Comparison of ENCODE assay signal across 22 cellular contexts in the genomic region with DNA sequence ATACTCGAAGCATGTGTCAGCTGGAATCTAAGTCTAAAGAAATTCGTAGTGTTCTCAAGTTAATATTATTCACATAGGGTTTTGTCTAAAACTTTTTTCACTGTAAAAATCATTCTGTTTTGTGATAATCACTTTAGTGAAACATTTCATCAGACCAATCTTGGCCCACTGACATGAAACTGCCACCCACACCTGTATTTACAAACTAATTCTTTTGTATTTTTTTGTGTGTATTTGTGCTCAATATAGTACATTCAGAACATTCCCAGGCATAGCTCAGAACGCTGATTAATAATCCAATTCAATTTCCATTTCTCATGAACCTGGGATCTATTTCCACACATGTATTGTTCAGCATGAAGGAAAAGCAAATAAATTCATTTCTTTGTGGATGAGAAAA.
DNase-seq lines count a peak whose midpoint lies in the region; ATAC-seq, FAIRE-seq and TF ChIP-seq lines count a peak whose summit lies in the region.
"Had no signal": no experiment of that assay in that cellular context is flagged by ENCODE, and none has a peak within 500 bp of the region (broad histone marks: within the 10 kb centered on the region; RNA-seq: fewer than 3 reads in every experiment).

No MANE protein-coding gene starts in this region.

- H3K27me3 ChIP-seq in IMR-90 (ENCODE audit: control insufficient read depth, insufficient read depth, low read length) = no peaks in the 10 kb centered on the region
- H3K27me3 ChIP-seq in neuron (ENCODE audit: insufficient read depth, low read length) = no peaks in the 10 kb centered on the region
- H3K27me3 ChIP-seq in pancreas = no peaks in the 10 kb centered on the region
- no peaks in the 10 kb centered on the region for H3K27me3 ChIP-seq in naive thymus-derived CD4-positive, alpha-beta T cell (ENCODE audit: control insufficient read depth in 2 of 2, insufficient read depth in 2 of 2, low read length in 2 of 2)
- no peaks in the 10 kb centered on the region for H3K27me3 ChIP-seq in prostate gland (replicated peaks; ENCODE audit: insufficient read depth)
- H3K27me3 ChIP-seq: BE2C; BLaER1 treated with 17β-estradiol and CSF1 and Interleukin-3, amounts not matched to agents 10 nM and 100 nM had no signal

- no peak overlapping the region for H2BK120ac ChIP-seq in IMR-90 (ENCODE audit: low read depth, low read length)

- H3K9me3 ChIP-seq in IMR-90 (ENCODE audit: control insufficient read depth, insufficient read depth, low read length) = no peaks in the 10 kb centered on the region
- H3K9me3 ChIP-seq in neuron (ENCODE audit: low read length) = no peaks in the 10 kb centered on the region
- H3K9me3 ChIP-seq in pancreas = no peaks in the 10 kb centered on the region
- H3K9me3 ChIP-seq in naive thymus-derived CD4-positive, alpha-beta T cell (ENCODE audit: control insufficient read depth in 2 of 3, low read length in 3 of 3) = no peaks in the 10 kb centered on the region
- H3K9me3 ChIP-seq in prostate gland = no peaks in the 10 kb centered on the region
- H3K9me3 ChIP-seq: BE2C; BLaER1 treated with 17β-estradiol and CSF1 and Interleukin-3, amounts not matched to agents 10 nM and 100 nM; HAP-1 had no signal

- POLR2A ChIA-PET in IMR-90 (lab: Charles Lee; ENCODE audit: unreplicated experiment) = no interaction called here
- POLR2A ChIA-PET in naive thymus-derived CD4-positive, alpha-beta T cell (lab: Charles Lee) = no interaction called here

- H3K4me3 Mint-ChIP-seq in naive thymus-derived CD4-positive, alpha-beta T cell = no peak overlapping the region
- H3K4me3 Mint-ChIP-seq: CD14-positive monocyte; CD4-positive, alpha-beta T cell; CD8-positive, alpha-beta memory T cell; HFFc6 had no signal

- H3K14ac ChIP-seq in IMR-90 (replicated peaks; ENCODE audit: low read depth, low read length) = no peak overlapping the region

- no peak overlapping the region for H4K8ac ChIP-seq in IMR-90 (ENCODE audit: low read depth in 2 of 2, low read length in 2 of 2)

- H2AFZ ChIP-seq in IMR-90 (replicated peaks; ENCODE audit: low read length, poor library complexity) = no peak overlapping the region
- peak overlapping the region; percentile 91 for H2AFZ ChIP-seq in neuron (ENCODE audit: low read depth, low read length)

- intact Hi-C loops in IMR-90 (cut with micrococcal nuclease) (loop anchor here (5.0 kb wide), 1 partner anchor 177 kb away; no protein-coding TSS in a partner anchor), pancreas (cut with DNase I) (no loop called here), prostate gland (cut with DNase I) (no loop called here)
- intact Hi-C loops in naive thymus-derived CD4-positive, alpha-beta T cell (cut with micrococcal nuclease) = no loop called here

- H3K4me2 ChIP-seq in IMR-90 (ENCODE audit: low read depth, low read length) = no peak overlapping the region
- H3K4me2 ChIP-seq: BLaER1 treated with 17β-estradiol and CSF1 and Interleukin-3, amounts not matched to agents 10 nM and 100 nM had no signal

- no peaks in the 10 kb centered on the region for H3K36me3 Mint-ChIP-seq in naive thymus-derived CD4-positive, alpha-beta T cell
- H3K36me3 Mint-ChIP-seq: CD14-positive monocyte; CD8-positive, alpha-beta memory T cell had no signal

- H3K4me1 ChIP-seq in IMR-90 (ENCODE audit: control insufficient read depth, insufficient read depth, low read length) (no peaks in the 10 kb centered on the region), neuron (ENCODE audit: insufficient read depth, low read length) (peaks cover 11% of the 10 kb centered on the region), pancreas (peaks cover 0 to 9% (median 9%) of the 10 kb centered on the region in 3 donors), prostate gland (replicated peaks) (no peaks in the 10 kb centered on the region)
- no peaks in the 10 kb centered on the region for H3K4me1 ChIP-seq in naive thymus-derived CD4-positive, alpha-beta T cell (ENCODE audit: control insufficient read depth in 2 of 2, insufficient read depth in 2 of 2, low read length in 2 of 2)
- H3K4me1 ChIP-seq: BE2C; BLaER1 treated with 17β-estradiol and CSF1 and Interleukin-3, amounts not matched to agents 10 nM and 100 nM; HAP-1 had no signal

- H3K36me3 ChIP-seq in IMR-90 (ENCODE audit: control insufficient read depth, insufficient read depth, low read length) (no peaks in the 10 kb centered on the region), neuron (ENCODE audit: insufficient read depth, low read length) (no peaks in the 10 kb centered on the region), pancreas (no peaks in the 10 kb centered on the region), prostate gland (no peaks in the 10 kb centered on the region)
- H3K36me3 ChIP-seq in naive thymus-derived CD4-positive, alpha-beta T cell (ENCODE audit: control insufficient read depth in 2 of 3, insufficient read depth in 3 of 3, low read length in 3 of 3) = no peaks in the 10 kb centered on the region
- H3K36me3 ChIP-seq: BE2C; BLaER1 treated with 17β-estradiol and CSF1 and Interleukin-3, amounts not matched to agents 10 nM and 100 nM; HAP-1 had no signal

- no peak overlapping the region for H3K56ac ChIP-seq in IMR-90 (ENCODE audit: extremely low read depth, insufficient read depth, low read length)

- no peak overlapping the region for H4K91ac ChIP-seq in IMR-90 (ENCODE audit: insufficient read depth, low read depth, low read length)

- no peak for TF ChIP-seq RAD21 in IMR-90 (IDR thresholded peaks at IDR 0.05; ENCODE audit: low read length)

- H3K23ac ChIP-seq in IMR-90 (ENCODE audit: low read depth, low read length) = no peak overlapping the region

- no peak overlapping the region for H3K27ac Mint-ChIP-seq in naive thymus-derived CD4-positive, alpha-beta T cell
- H3K27ac Mint-ChIP-seq: CD14-positive monocyte; CD4-positive, alpha-beta T cell; CD8-positive, alpha-beta memory T cell; HFFc6 had no signal

- dilution Hi-C loops in IMR-90 (cut with HindIII; ENCODE audit: low sequenced_read_pairs, unreplicated experiment) = no loop called here

- no peak overlapping the region for H2AK5ac ChIP-seq in IMR-90 (ENCODE audit: low read depth, low read length)

- H2BK15ac ChIP-seq in IMR-90 (ENCODE audit: low read depth, low read length) = no peak overlapping the region

- H3K4me3 ChIP-seq in IMR-90 (ENCODE audit: insufficient read depth, low read depth, low read length) (no peak overlapping the region), neuron (ENCODE audit: low read length) (no peak overlapping the region), pancreas (no peak overlapping the region), prostate gland (no peak overlapping the region)
- no peak overlapping the region for H3K4me3 ChIP-seq in naive thymus-derived CD4-positive, alpha-beta T cell (ENCODE audit: low read length)
- H3K4me3 ChIP-seq: BLaER1 treated with 17β-estradiol and CSF1 and Interleukin-3, amounts not matched to agents 10 nM and 100 nM; HAP-1 had no signal

- peak; percentile 21 for DNase-seq in IMR-90
- peak in 1 of 6 donors; percentile 16 for DNase-seq in pancreas
- no peak for DNase-seq in naive thymus-derived CD4-positive, alpha-beta T cell
- no peak for DNase-seq in prostate gland (ENCODE audit: low spot score)
- DNase-seq in AML-193 (lab: John Stamatoyannopoulos, UW) = no peak
- DNase-seq: BE2C; CD4-positive, alpha-beta T cell; CD8-positive, alpha-beta memory T cell; DMS 273 treated with DMSO at 0.1 percent for 48 hours; DMS79; EL; GF-D8; GOT3; HFFc6 had no signal

- no peaks in the 10 kb centered on the region for H4K20me1 ChIP-seq in IMR-90 (ENCODE audit: insufficient read depth, low read length)
- H4K20me1 ChIP-seq: BLaER1 treated with 17β-estradiol and CSF1 and Interleukin-3, amounts not matched to agents 10 nM and 100 nM had no signal

- WGBS in IMR-90 (ENCODE audit: extremely low coverage in 2 of 2, insufficient read length in 1 of 2), 2 experiments = no CpG with 5 or more reads among the region's 3 CpGs
- 18 to 34% methylated on average over 3 of the region's 3 CpGs for WGBS in pancreas, 2 donors
- WGBS in prostate gland = 71% methylated on average over 3 of the region's 3 CpGs

- H3K4ac ChIP-seq in IMR-90 (ENCODE audit: low read depth, low read length) = no peak overlapping the region

- no peak for FAIRE-seq in pancreas (lab: Jason Lieb, UNC)
- FAIRE-seq: D721Med, GM12891, GM18507, H54 had no signal

- CTCF ChIA-PET in IMR-90 (lab: Yijun Ruan, JAX) = interaction anchor here (0.6 to 1.0 kb wide), 2 partner anchors 35 to 74 kb away, joined by 3 read pairs; no protein-coding TSS in a partner anchor
- CTCF ChIA-PET in naive thymus-derived CD4-positive, alpha-beta T cell (lab: Charles Lee) = no interaction called here

- ATAC-seq in IMR-90 (ENCODE audit: low read depth) (no peak), pancreas (peak in 3 of 4 donors; percentile 17 to 52 (median 35))
- ATAC-seq in naive thymus-derived CD4-positive, alpha-beta T cell = no peak

- no peak overlapping the region for H2BK5ac ChIP-seq in IMR-90 (ENCODE audit: low read depth, low read length, poor library complexity, severe bottlenecking)

- H3K4me1 Mint-ChIP-seq in naive thymus-derived CD4-positive, alpha-beta T cell = no peaks in the 10 kb centered on the region
- H3K4me1 Mint-ChIP-seq: CD14-positive monocyte; CD8-positive, alpha-beta memory T cell had no signal

- no peaks in the 10 kb centered on the region for H3K79me1 ChIP-seq in IMR-90 (ENCODE audit: low read depth in 1 of 2, low read length in 2 of 2)

- in situ Hi-C loops in IMR-90 (cut with MboI; ENCODE audit: low sequenced_read_pairs) = no loop called here

- TF ChIP-seq CTCF in IMR-90 (conservative IDR thresholded peaks at IDR 0.05; ENCODE audit: low read depth, low read length) (no peak), pancreas (IDR thresholded peaks at IDR 0.05) (no peak), prostate gland (IDR thresholded peaks at IDR 0.05) (no peak)

- H3K9ac ChIP-seq in IMR-90 (ENCODE audit: low read depth, low read length) = no peak overlapping the region
- H3K9ac ChIP-seq: BLaER1 treated with 17β-estradiol and CSF1 and Interleukin-3, amounts not matched to agents 10 nM and 100 nM had no signal

- H4K5ac ChIP-seq in IMR-90 (ENCODE audit: low read depth, low read length) = no peak overlapping the region

- H3K27me3 Mint-ChIP-seq in naive thymus-derived CD4-positive, alpha-beta T cell = no peaks in the 10 kb centered on the region
- H3K27me3 Mint-ChIP-seq: CD4-positive, alpha-beta T cell; CD8-positive, alpha-beta memory T cell had no signal

- H3K9me1 ChIP-seq in IMR-90 (ENCODE audit: insufficient read depth, low read length) = no peaks in the 10 kb centered on the region

- TF ChIP-seq POLR2A in IMR-90 (IDR thresholded peaks at IDR 0.05; ENCODE audit: low read depth, low read length) = no peak
- TF ChIP-seq POLR2A in prostate gland (IDR thresholded peaks at IDR 0.05) = no peak

- no peak overlapping the region for H2AK9ac ChIP-seq in IMR-90 (replicated peaks; ENCODE audit: low read depth, low read length, poor library complexity)

- H3K9me3 Mint-ChIP-seq in naive thymus-derived CD4-positive, alpha-beta T cell = peaks cover 0 to 8% (median 0%) of the 10 kb centered on the region in 11 donors

- no peak overlapping the region for H2BK20ac ChIP-seq in IMR-90 (ENCODE audit: low read depth, low read length)

- BruUV-seq in IMR-90 (replicated peaks; lab: Mats Ljungman, UMichigan) = no TSS peak

- no peak overlapping the region for H3K27ac ChIP-seq in IMR-90 (ENCODE audit: insufficient read depth, low read length)
- H3K27ac ChIP-seq in pancreas = peak overlapping the region in 1 of 4 donors; percentile 24
- no peak overlapping the region for H3K27ac ChIP-seq in naive thymus-derived CD4-positive, alpha-beta T cell (ENCODE audit: low read depth, low read length)
- H3K27ac ChIP-seq in prostate gland = no peak overlapping the region
- H3K27ac ChIP-seq: BLaER1 treated with 17β-estradiol and CSF1 and Interleukin-3, amounts not matched to agents 10 nM and 100 nM had no signal

- H3K18ac ChIP-seq in IMR-90 (ENCODE audit: low read depth, low read length) = peak overlapping the region; percentile 53; the same call in 1 of the 2 replicates

Comparison
In these comparisons a context has a peak if more than half of its experiments do, and no peak if none do; other contexts are left out.
1. ATAC-seq: peak in pancreas (3 of 4); none in IMR-90 (single experiment) and naive thymus-derived CD4-positive, alpha-beta T cell (single experiment).